In genomic region chr12:65171870-65172269, GRCh38 we compare ENCODE assay signal across 9 cellular contexts. TPM values are rescaled to one million over a fixed set of nuclear protein-coding genes. Genes with fewer than 3 reads are reported as not detected.
DNase-seq lines count a peak whose midpoint lies in the region; TF ChIP-seq lines count a peak whose summit lies in the region.
"Had no signal": no experiment of that assay in that cellular context is flagged by ENCODE, and none has a peak within 500 bp of the region (broad histone marks: within the 10 kb centered on the region; RNA-seq: fewer than 3 reads in every experiment).

No MANE protein-coding gene starts in this region.

- TF ChIP-seq CTCF in HL-60 (IDR thresholded peaks at IDR 0.05; ENCODE audit: insufficient read depth, low read length) (no peak), astrocyte of the spinal cord (IDR thresholded peaks at IDR 0.05; ENCODE audit: low read depth, low read length) (no peak), mesothelial cell of epicardium (IDR thresholded peaks at IDR 0.05; ENCODE audit: unreplicated experiment) (no peak), lower leg skin (IDR thresholded peaks at IDR 0.05) (no peak)

- H3K4me3 Mint-ChIP-seq in mesothelial cell of epicardium = peak overlapping the region; percentile 59

- DNase-seq in HL-60 (ENCODE audit: low read depth in 1 of 2, low spot score in 1 of 2) (peak in 1 of 2 experiments; percentile 34), astrocyte of the spinal cord (ENCODE audit: low read depth, low spot score) (no peak), mesothelial cell of epicardium (ENCODE audit: low spot score in 2 of 2, unreplicated experiment in 2 of 2) (no peak), NCI-H1105 treated with DMSO at 0.1 percent for 48 hours (lab: John Stamatoyannopoulos, UW) (no peak), NCI-H1092 (lab: John Stamatoyannopoulos, UW) (no peak), hippocampal formation (lab: John Stamatoyannopoulos, UW) (no peak), lower leg skin (ENCODE audit: low spot score in 2 of 2) (no peak)

- no peak for TF ChIP-seq POLR2A in lower leg skin (IDR thresholded peaks at IDR 0.05)

- peak overlapping the region; percentile 7 for H3K27ac Mint-ChIP-seq in mesothelial cell of epicardium

- WGBS in lower leg skin, 2 donors = 67 to 68% methylated on average over 3 of the region's 3 CpGs

- H3K27me3 ChIP-seq in BLaER1 (no peaks in the 10 kb centered on the region), HL-60 (ENCODE audit: insufficient read depth, poor library complexity, severe bottlenecking) (no peaks in the 10 kb centered on the region)

- in situ Hi-C loops in astrocyte of the spinal cord (cut with HindIII; ENCODE audit: low sequenced_read_pairs) = no loop called here

- peaks cover 28% of the 10 kb centered on the region for H3K4me1 Mint-ChIP-seq in mesothelial cell of epicardium

- peak overlapping the region; percentile 95; the same call in 1 of the 2 replicates for H3K9ac ChIP-seq in BLaER1

- no peaks in the 10 kb centered on the region for H3K9me3 Mint-ChIP-seq in mesothelial cell of epicardium

- H4K20me1 ChIP-seq in BLaER1 = peaks cover 72% of the 10 kb centered on the region

- H3K27ac ChIP-seq in BLaER1 = no peak overlapping the region
- no peak overlapping the region for H3K27ac ChIP-seq in HL-60 (replicated peaks)

- peaks cover 27% of the 10 kb centered on the region for H3K36me3 ChIP-seq in BLaER1

- intact Hi-C loops in lower leg skin (cut with DNase I; ENCODE audit: low total_unique reads) = no loop called here

- H3K27me3 Mint-ChIP-seq in mesothelial cell of epicardium (ENCODE audit: low read depth) = peaks cover 2% of the 10 kb centered on the region

- H3K36me3 Mint-ChIP-seq in mesothelial cell of epicardium = no peaks in the 10 kb centered on the region

- peaks cover 52% of the 10 kb centered on the region for H3K4me1 ChIP-seq in BLaER1

- H3K4me3 ChIP-seq in BLaER1 (peak overlapping the region; percentile 85), HL-60 (replicated peaks; ENCODE audit: insufficient read depth, low read length) (peak overlapping the region; percentile 77), astrocyte of the spinal cord (ENCODE audit: low read depth, low read length) (peak overlapping the region; percentile 87), lower leg skin (ENCODE audit: low read depth, poor library complexity, severe bottlenecking) (no peak overlapping the region)

- peak overlapping the region; percentile 87 for H3K4me2 ChIP-seq in BLaER1

- H3K9me3 ChIP-seq in BLaER1 = no peaks in the 10 kb centered on the region

RNA-seq across cellular contexts. Expression of gene LEMD3, which starts 2.5 kb away (rescaled TPM):
- total RNA-seq in mesothelial cell of epicardium = 37.6 to 44.4 TPM (median 39.3 TPM) in 3 replicates
- total RNA-seq in lower leg skin = 10 to 100 TPM; 45.1 to 89.8 (median 53.7) TPM

RNA-seq across cellular contexts. Expression of gene WIF1, which starts 50.8 kb away (rescaled TPM):
- 20.7 to 23.4 TPM (median 20.8 TPM) in 3 replicates for total RNA-seq in mesothelial cell of epicardium
- total RNA-seq in lower leg skin = 1 to 10 TPM; 1.7 to 4.2 (median 2.3) TPM
- total RNA-seq: activated CD8-positive, alpha-beta memory T cell treated with anti-CD3 and anti-CD28 coated beads for 36 hours had no signal
